Comparison of ENCODE assay signal across 9 cellular contexts in genomic region chr9:99040911-99041582, GRCh38.
DNase-seq lines count a peak whose midpoint lies in the region; ATAC-seq and TF ChIP-seq lines count a peak whose summit lies in the region.
"Had no signal": no experiment of that assay in that cellular context is flagged by ENCODE, and none has a peak within 500 bp of the region (broad histone marks: within the 10 kb centered on the region; RNA-seq: fewer than 3 reads in every experiment).

No MANE protein-coding gene starts in this region.

- CTCF ChIA-PET in CD8-positive, alpha-beta memory T cell (lab: Charles Lee), result interaction anchor here (1.7 kb wide), 1 partner anchor 28 kb away, joined by 6 read pairs; no protein-coding TSS in a partner anchor
- CTCF ChIA-PET in activated CD4-positive, alpha-beta memory T cell treated with anti-CD3 and anti-CD28 coated beads for 36 hours (lab: Charles Lee), result interaction anchor here (1.2 kb wide), 1 partner anchor 145 kb away, joined by 3 read pairs; no protein-coding TSS in a partner anchor
- CTCF ChIA-PET in activated naive CD4-positive, alpha-beta T cell treated with anti-CD3 and anti-CD28 coated beads, Interleukin-2, amount 10 ng/mL, durations not matched to agents 7 days and 5 days (lab: Charles Lee), result interaction anchor here (1.6 kb wide), 1 partner anchor 13 kb away, joined by 3 read pairs; no protein-coding TSS in a partner anchor

- H3K36me3 Mint-ChIP-seq in CD8-positive, alpha-beta memory T cell, result peaks cover 0 to 18% (median 3%) of the 10 kb centered on the region in 3 donors
- no peaks in the 10 kb centered on the region for H3K36me3 Mint-ChIP-seq in natural killer cell treated with Interleukin-12 subunit alpha and Interleukin-12 subunit beta and Interleukin-15 and Interleukin-18, amount 100 ng/mL, for 72 hours
- H3K36me3 Mint-ChIP-seq in activated CD4-positive, alpha-beta memory T cell treated with anti-CD3 and anti-CD28 coated beads for 36 hours, result peaks cover 6% of the 10 kb centered on the region
- H3K36me3 Mint-ChIP-seq in activated naive CD4-positive, alpha-beta T cell treated with anti-CD3 and anti-CD28 coated beads, Interleukin-2, amount 10 ng/mL, durations not matched to agents 7 days and 5 days, result peaks cover 6% of the 10 kb centered on the region

- peak overlapping the region in 5 of 8 donors; percentile 36 to 87 (median 61) for H3K27ac Mint-ChIP-seq in CD8-positive, alpha-beta memory T cell
- H3K27ac Mint-ChIP-seq in natural killer cell treated with Interleukin-12 subunit alpha and Interleukin-12 subunit beta and Interleukin-15 and Interleukin-18, amount 100 ng/mL, for 72 hours, result peak overlapping the region in 1 of 2 donors; percentile 74
- H3K27ac Mint-ChIP-seq in activated CD4-positive, alpha-beta memory T cell treated with anti-CD3 and anti-CD28 coated beads for 36 hours, result no peak overlapping the region
- H3K27ac Mint-ChIP-seq in activated naive CD4-positive, alpha-beta T cell treated with anti-CD3 and anti-CD28 coated beads, Interleukin-2, amount 10 ng/mL, durations not matched to agents 7 days and 5 days, result no peak overlapping the region

- H3K4me3 Mint-ChIP-seq in CD8-positive, alpha-beta memory T cell, result peak overlapping the region in 1 of 7 donors; percentile 83
- H3K4me3 Mint-ChIP-seq in natural killer cell treated with Interleukin-12 subunit alpha and Interleukin-12 subunit beta and Interleukin-15 and Interleukin-18, amount 100 ng/mL, for 72 hours, result peak overlapping the region; percentile 60
- no peak overlapping the region for H3K4me3 Mint-ChIP-seq in activated CD4-positive, alpha-beta memory T cell treated with anti-CD3 and anti-CD28 coated beads for 36 hours
- H3K4me3 Mint-ChIP-seq in activated naive CD4-positive, alpha-beta T cell treated with anti-CD3 and anti-CD28 coated beads, Interleukin-2, amount 10 ng/mL, durations not matched to agents 7 days and 5 days, result no peak overlapping the region

- H3K4me1 Mint-ChIP-seq in CD8-positive, alpha-beta memory T cell, result peaks cover 14 to 23% (median 18%) of the 10 kb centered on the region in 3 donors
- H3K4me1 Mint-ChIP-seq in natural killer cell treated with Interleukin-12 subunit alpha and Interleukin-12 subunit beta and Interleukin-15 and Interleukin-18, amount 100 ng/mL, for 72 hours (ENCODE audit: low read depth in 2 of 2), result peaks cover 57 to 60% of the 10 kb centered on the region in 2 donors
- peaks cover 17% of the 10 kb centered on the region for H3K4me1 Mint-ChIP-seq in activated CD4-positive, alpha-beta memory T cell treated with anti-CD3 and anti-CD28 coated beads for 36 hours (ENCODE audit: low read depth)
- H3K4me1 Mint-ChIP-seq in activated naive CD4-positive, alpha-beta T cell treated with anti-CD3 and anti-CD28 coated beads, Interleukin-2, amount 10 ng/mL, durations not matched to agents 7 days and 5 days, result peaks cover 29% of the 10 kb centered on the region

- H3K4me1 ChIP-seq in CD8-positive, alpha-beta memory T cell (ENCODE audit: insufficient read depth, low read length), result peaks cover under 1% of the 10 kb centered on the region

- no peak for TF ChIP-seq CTCF in dorsolateral prefrontal cortex (IDR thresholded peaks at IDR 0.05 in 54 of 56, conservative IDR thresholded peaks at IDR 0.05 in 2 of 56; ENCODE audit: low read depth in 1 of 56, partially characterized antibody in 56 of 56)

- peak; percentile 84 for ATAC-seq in natural killer cell treated with Interleukin-12 subunit alpha and Interleukin-12 subunit beta and Interleukin-15 and Interleukin-18, amount 100 ng/mL, for 72 hours

- no peak for DNase-seq in CD8-positive, alpha-beta memory T cell
- DNase-seq in MV-4-11 (lab: John Stamatoyannopoulos, UW) (peak; percentile 97), dorsolateral prefrontal cortex (peak in 3 of 10 donors; percentile 21 to 55 (median 40)), NCI-H226 (no peak), NCI-H1436 (lab: John Stamatoyannopoulos, UW) (no peak)
- DNase-seq in natural killer cell treated with Interleukin-12 subunit alpha and Interleukin-12 subunit beta and Interleukin-15 and Interleukin-18, amount 100 ng/mL, for 72 hours (ENCODE audit: low spot score), result no peak
- no peak for DNase-seq in activated CD4-positive, alpha-beta memory T cell treated with anti-CD3 and anti-CD28 coated beads for 36 hours
- DNase-seq in activated naive CD4-positive, alpha-beta T cell treated with anti-CD3 and anti-CD28 coated beads, Interleukin-2, amount 10 ng/mL, durations not matched to agents 7 days and 5 days, result no peak
- DNase-seq: activated naive CD4-positive, alpha-beta T cell treated with Interleukin-2 at 50 U/mL for 16 hours had no signal

- no peak overlapping the region for H3K4me3 ChIP-seq in CD8-positive, alpha-beta memory T cell (ENCODE audit: low read length)
- no peak overlapping the region for H3K4me3 ChIP-seq in dorsolateral prefrontal cortex

- H3K9me3 Mint-ChIP-seq in CD8-positive, alpha-beta memory T cell, result peaks cover 0 to 16% (median 6%) of the 10 kb centered on the region in 5 donors
- H3K9me3 Mint-ChIP-seq in natural killer cell treated with Interleukin-12 subunit alpha and Interleukin-12 subunit beta and Interleukin-15 and Interleukin-18, amount 100 ng/mL, for 72 hours, result peaks cover 7% of the 10 kb centered on the region
- peaks cover 14% of the 10 kb centered on the region for H3K9me3 Mint-ChIP-seq in activated CD4-positive, alpha-beta memory T cell treated with anti-CD3 and anti-CD28 coated beads for 36 hours
- peaks cover 20% of the 10 kb centered on the region for H3K9me3 Mint-ChIP-seq in activated naive CD4-positive, alpha-beta T cell treated with anti-CD3 and anti-CD28 coated beads, Interleukin-2, amount 10 ng/mL, durations not matched to agents 7 days and 5 days

- POLR2A ChIA-PET in CD8-positive, alpha-beta memory T cell (lab: Charles Lee), result no interaction called here
- POLR2A ChIA-PET in activated CD4-positive, alpha-beta memory T cell treated with anti-CD3 and anti-CD28 coated beads for 36 hours (lab: Charles Lee), result no interaction called here

- H3K36me3 ChIP-seq in CD8-positive, alpha-beta memory T cell (ENCODE audit: insufficient read depth, low read length), result no peaks in the 10 kb centered on the region

- no peaks in the 10 kb centered on the region for H3K27me3 Mint-ChIP-seq in CD8-positive, alpha-beta memory T cell
- H3K27me3 Mint-ChIP-seq in natural killer cell treated with Interleukin-12 subunit alpha and Interleukin-12 subunit beta and Interleukin-15 and Interleukin-18, amount 100 ng/mL, for 72 hours, result no peaks in the 10 kb centered on the region
- no peaks in the 10 kb centered on the region for H3K27me3 Mint-ChIP-seq in activated CD4-positive, alpha-beta memory T cell treated with anti-CD3 and anti-CD28 coated beads for 36 hours
- peaks cover 39% of the 10 kb centered on the region for H3K27me3 Mint-ChIP-seq in activated naive CD4-positive, alpha-beta T cell treated with anti-CD3 and anti-CD28 coated beads, Interleukin-2, amount 10 ng/mL, durations not matched to agents 7 days and 5 days

- H3K27me3 ChIP-seq in CD8-positive, alpha-beta memory T cell (ENCODE audit: insufficient read depth, low read length, poor library complexity, severe bottlenecking), result no peaks in the 10 kb centered on the region
- no peaks in the 10 kb centered on the region for H3K27me3 ChIP-seq in dorsolateral prefrontal cortex

- intact Hi-C loops in dorsolateral prefrontal cortex (cut with DNase I), result loop anchor here in 1 of 2 donors (2.0 kb wide), 1 partner anchor 18 kb away; no protein-coding TSS in a partner anchor
- intact Hi-C loops in activated CD4-positive, alpha-beta memory T cell treated with anti-CD3 and anti-CD28 coated beads for 36 hours (cut with micrococcal nuclease), result no loop called here

- no peak overlapping the region for H3K27ac ChIP-seq in CD8-positive, alpha-beta memory T cell (ENCODE audit: low read depth, low read length)
- peak overlapping the region in 40 of 59 donors; percentile 3 to 86 (median 47) for H3K27ac ChIP-seq in dorsolateral prefrontal cortex

- no peaks in the 10 kb centered on the region for H3K9me3 ChIP-seq in CD8-positive, alpha-beta memory T cell (ENCODE audit: low read length)

Comparison
In these comparisons a context has a peak if more than half of its experiments do, and no peak if none do; other contexts are left out.
1. H3K27ac Mint-ChIP-seq: peak in CD8-positive, alpha-beta memory T cell (5 of 8); none in activated CD4-positive, alpha-beta memory T cell treated with anti-CD3 and anti-CD28 coated beads for 36 hours (single experiment) and activated naive CD4-positive, alpha-beta T cell treated with anti-CD3 and anti-CD28 coated beads, Interleukin-2, amount 10 ng/mL, durations not matched to agents 7 days and 5 days (single experiment).